Comparison of ENCODE assay signal across 20 cellular contexts in genomic region chr7:76353744-76354143, GRCh38. TPM values are rescaled to one million over a fixed set of nuclear protein-coding genes. Genes with fewer than 3 reads are reported as not detected.
"Had no signal": no experiment of that assay in that cellular context is flagged by ENCODE, and none has a peak within 500 bp of the region (broad histone marks: within the 10 kb centered on the region; RNA-seq: fewer than 3 reads in every experiment).

No MANE protein-coding gene starts in this region.

- H3K27ac Mint-ChIP-seq: activated CD8-positive, alpha-beta memory T cell treated with anti-CD3 and anti-CD28 coated beads, Interleukin-2, amount 10 ng/mL, durations not matched to agents 7 days and 5 days; activated naive CD4-positive, alpha-beta T cell treated with anti-CD3 and anti-CD28 coated beads, Interleukin-2, amount 50 U/mL, for 24 hours; dendritic cell treated with granulocyte-macrophage colony-stimulating factor and Interleukin-4, amounts not matched to agents 40 ng/mL and 50 ng/mL, for 4 days; effector memory CD8-positive, alpha-beta T cell; stimulated activated naive B cell treated with anti-CD40 and anti-IgM and Interleukin-4, amounts not matched to agents 10 μg/mL and 1 μg/mL and 100 μg/mL, for 72 hours; T-helper 17 cell had no signal

- ATAC-seq: activated CD8-positive, alpha-beta memory T cell treated with anti-CD3 and anti-CD28 coated beads, Interleukin-2, amount 10 ng/mL, durations not matched to agents 7 days and 5 days; activated T-cell treated with anti-CD3 and anti-CD28 coated beads, Interleukin-2, amount 50 U/mL, for 4 hours; effector memory CD8-positive, alpha-beta T cell; foreskin keratinocyte; heart right ventricle; left colon; stimulated activated naive B cell treated with anti-CD40 and anti-IgM and Interleukin-4, amounts not matched to agents 10 μg/mL and 1 μg/mL and 100 μg/mL, for 72 hours; T-helper 17 cell had no signal

- H3K9me3 Mint-ChIP-seq: activated naive CD4-positive, alpha-beta T cell treated with anti-CD3 and anti-CD28 coated beads, Interleukin-2, amount 50 U/mL, for 24 hours; activated T-cell treated with anti-CD3 and anti-CD28 coated beads, Interleukin-2, amount 50 U/mL, for 4 hours; dendritic cell treated with granulocyte-macrophage colony-stimulating factor and Interleukin-4, amounts not matched to agents 40 ng/mL and 50 ng/mL, for 4 days; effector memory CD8-positive, alpha-beta T cell; naive B cell; stimulated activated naive B cell treated with anti-CD40 and anti-IgM and Interleukin-4, amounts not matched to agents 10 μg/mL and 1 μg/mL and 100 μg/mL, for 72 hours had no signal

- H3K36me3 ChIP-seq: transverse colon had no signal

- H3K9me3 ChIP-seq: heart right ventricle, transverse colon had no signal

- H3K27me3 ChIP-seq: foreskin keratinocyte, heart right ventricle, transverse colon had no signal

- H3K27ac ChIP-seq: foreskin keratinocyte, parathyroid adenoma, transverse colon, WERI-Rb-1 had no signal

- H3K4me3 ChIP-seq: transverse colon had no signal

- DNase-seq: activated CD4-positive, alpha-beta T cell treated with anti-CD3 and anti-CD28 coated beads, Interleukin-2, amount 50 U/mL, for 48 hours; activated CD8-positive, alpha-beta memory T cell treated with anti-CD3 and anti-CD28 coated beads, Interleukin-2, amount 10 ng/mL, durations not matched to agents 7 days and 5 days; activated effector memory CD4-positive, alpha-beta T cell treated with anti-CD3 and anti-CD28 coated beads, Interleukin-2, amount 50 U/mL, for 16 hours; activated T-cell treated with anti-CD3 and anti-CD28 coated beads, Interleukin-2, amount 50 U/mL, for 4 hours; amniotic stem cell; effector memory CD8-positive, alpha-beta T cell; foreskin keratinocyte; heart right ventricle; left colon; naive B cell; stimulated activated CD4-positive, alpha-beta T cell treated with anti-CD3 and anti-CD28 coated beads, Interleukin-15, amount 100 ng/mL, for 24 hours; stimulated activated CD4-positive, alpha-beta T cell treated with anti-CD3 and anti-CD28 coated beads, Interleukin-4, amount 100 ng/mL, for 1 hour; stimulated activated naive B cell treated with anti-CD40 and anti-IgM and Interleukin-4, amounts not matched to agents 10 μg/mL and 1 μg/mL and 100 μg/mL, for 72 hours; T-helper 17 cell; transverse colon; WERI-Rb-1 had no signal

- H3K4me3 Mint-ChIP-seq: activated CD8-positive, alpha-beta memory T cell treated with anti-CD3 and anti-CD28 coated beads, Interleukin-2, amount 10 ng/mL, durations not matched to agents 7 days and 5 days; activated naive CD4-positive, alpha-beta T cell treated with anti-CD3 and anti-CD28 coated beads, Interleukin-2, amount 50 U/mL, for 24 hours; activated T-cell treated with anti-CD3 and anti-CD28 coated beads, Interleukin-2, amount 50 U/mL, for 4 hours; dendritic cell treated with granulocyte-macrophage colony-stimulating factor and Interleukin-4, amounts not matched to agents 40 ng/mL and 50 ng/mL, for 4 days; effector memory CD8-positive, alpha-beta T cell; stimulated activated naive B cell treated with anti-CD40 and anti-IgM and Interleukin-4, amounts not matched to agents 10 μg/mL and 1 μg/mL and 100 μg/mL, for 72 hours; T-helper 17 cell had no signal

- H3K27me3 Mint-ChIP-seq: activated CD8-positive, alpha-beta memory T cell treated with anti-CD3 and anti-CD28 coated beads, Interleukin-2, amount 10 ng/mL, durations not matched to agents 7 days and 5 days; activated naive CD4-positive, alpha-beta T cell treated with anti-CD3 and anti-CD28 coated beads, Interleukin-2, amount 50 U/mL, for 24 hours; dendritic cell treated with granulocyte-macrophage colony-stimulating factor and Interleukin-4, amounts not matched to agents 40 ng/mL and 50 ng/mL, for 4 days; effector memory CD8-positive, alpha-beta T cell; naive B cell; stimulated activated naive B cell treated with anti-CD40 and anti-IgM and Interleukin-4, amounts not matched to agents 10 μg/mL and 1 μg/mL and 100 μg/mL, for 72 hours; T-helper 17 cell had no signal

- H3K4me1 ChIP-seq: parathyroid adenoma had no signal

RNA-seq across cellular contexts. Expression of gene SSC4D, which starts 55.8 kb away (rescaled TPM):
- total RNA-seq: mononuclear cell, T-helper 17 cell had no signal
